In the genomic region with DNA sequence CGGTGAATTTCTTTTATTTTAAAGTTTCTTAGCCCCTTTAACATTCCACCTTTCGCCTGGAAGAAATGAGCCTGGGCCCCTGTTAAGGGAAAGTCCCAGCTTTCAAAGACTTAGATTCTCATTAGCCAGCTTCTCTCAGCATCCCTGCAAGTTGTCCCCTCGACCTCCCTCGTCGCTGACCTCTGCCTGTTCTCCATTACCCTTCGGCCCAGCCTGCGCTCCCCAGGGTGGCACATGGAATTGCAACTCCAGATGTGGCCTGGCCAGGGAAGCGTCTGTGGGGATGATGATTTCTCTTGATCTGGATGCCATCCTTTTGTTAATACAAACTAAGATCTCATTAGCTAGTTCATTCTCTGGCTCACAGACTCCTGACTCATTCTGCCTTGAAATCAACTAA, we compare ENCODE assay signal across 24 cellular contexts.
"Had no signal": no experiment of that assay in that cellular context is flagged by ENCODE, and none has a peak within 500 bp of the region (broad histone marks: within the 10 kb centered on the region; RNA-seq: fewer than 3 reads in every experiment).

No MANE protein-coding gene starts in this region.

- DNase-seq: activated CD4-positive, alpha-beta T cell treated with anti-CD3 and anti-CD28 coated beads for 1 hour; activated CD4-positive, alpha-beta T cell treated with anti-CD3 and anti-CD28 coated beads, Interleukin-2, amount 50 U/mL, for 1 hour; activated CD8-positive, alpha-beta T cell treated with anti-CD3 and anti-CD28 coated beads, Interleukin-2, amount 10 ng/mL, durations not matched to agents 7 days and 5 days; adrenal gland; central memory CD4-positive, alpha-beta T cell; dermis blood vessel endothelial cell; effector CD8-positive, alpha-beta T cell; heart left ventricle; islet precursor cell; left colon; mesenchymal stem cell; mucosa of descending colon; spleen; stimulated activated CD4-positive, alpha-beta T cell treated with anti-CD3 and anti-CD28 coated beads, Interleukin-4, amount 100 ng/mL, for 24 hours; stimulated activated naive CD8-positive, alpha-beta T cell treated with anti-CD3 and anti-CD28 coated beads, Interleukin-15, Interleukin-2, amounts not matched to agents 100 U/mL and 50 U/mL, for 24 hours; thyroid gland; WERI-Rb-1 had no signal

- H3K9me3 Mint-ChIP-seq: activated naive CD4-positive, alpha-beta T cell treated with anti-CD3 and anti-CD28 coated beads, Interleukin-2, amount 50 U/mL, for 72 hours; activated T-helper 1 cell treated with anti-CD3 and anti-CD28 coated beads, Interleukin-12 subunit alpha, Interleukin-12 subunit beta, Interleukin-2, Interleukin-4 antibody, amounts not matched to agents 30 ng/mL and 10 ng/mL and 1 ng/mL, durations not matched to agents 14 hours and 24 hours and 36 hours; T-helper 2 cell treated with Interferon-gamma antibody and Interleukin-4, amounts not matched to agents 5 μg/mL and 100 μg/mL, for 36 hours had no signal

- H3K27ac ChIP-seq: adrenal gland, ascending aorta, esophagus muscularis mucosa, gastroesophageal sphincter, heart left ventricle, spleen, thyroid gland, WERI-Rb-1 had no signal

- H3K4me1 ChIP-seq: adrenal gland, ascending aorta, spleen, thyroid gland had no signal

- H3K4me3 Mint-ChIP-seq: activated CD8-positive, alpha-beta T cell treated with anti-CD3 and anti-CD28 coated beads, Interleukin-2, amount 10 ng/mL, durations not matched to agents 7 days and 5 days; activated T-helper 1 cell treated with anti-CD3 and anti-CD28 coated beads, Interleukin-12 subunit alpha, Interleukin-12 subunit beta, Interleukin-2, Interleukin-4 antibody, amounts not matched to agents 30 ng/mL and 10 ng/mL and 1 ng/mL, durations not matched to agents 14 hours and 24 hours and 36 hours; T-helper 2 cell treated with Interferon-gamma antibody and Interleukin-4, amounts not matched to agents 5 μg/mL and 100 μg/mL, for 36 hours had no signal

- H3K4me3 ChIP-seq: adrenal gland, ascending aorta, esophagus muscularis mucosa, gastroesophageal sphincter, heart left ventricle, mucosa of descending colon, spleen, thyroid gland had no signal

- FAIRE-seq: endothelial cell of umbilical vein had no signal

- H3K27me3 ChIP-seq: ascending aorta, esophagus muscularis mucosa, thyroid gland had no signal

- H3K27ac Mint-ChIP-seq: activated CD8-positive, alpha-beta T cell treated with anti-CD3 and anti-CD28 coated beads, Interleukin-2, amount 10 ng/mL, durations not matched to agents 7 days and 5 days; activated naive CD4-positive, alpha-beta T cell treated with anti-CD3 and anti-CD28 coated beads, Interleukin-2, amount 50 U/mL, for 72 hours; activated T-helper 1 cell treated with anti-CD3 and anti-CD28 coated beads, Interleukin-12 subunit alpha, Interleukin-12 subunit beta, Interleukin-2, Interleukin-4 antibody, amounts not matched to agents 30 ng/mL and 10 ng/mL and 1 ng/mL, durations not matched to agents 14 hours and 24 hours and 36 hours; T-helper 2 cell treated with Interferon-gamma antibody and Interleukin-4, amounts not matched to agents 5 μg/mL and 100 μg/mL, for 36 hours had no signal

- ATAC-seq: activated CD8-positive, alpha-beta T cell treated with anti-CD3 and anti-CD28 coated beads, Interleukin-2, amount 10 ng/mL, durations not matched to agents 7 days and 5 days; activated naive CD4-positive, alpha-beta T cell treated with anti-CD3 and anti-CD28 coated beads, Interleukin-2, amount 50 U/mL, for 72 hours; gastroesophageal sphincter; heart left ventricle; left colon; mucosa of descending colon; stimulated activated naive CD8-positive, alpha-beta T cell treated with anti-CD3 and anti-CD28 coated beads, Interleukin-15, Interleukin-2, amounts not matched to agents 100 U/mL and 50 U/mL, for 24 hours had no signal

- H3K36me3 Mint-ChIP-seq: activated naive CD4-positive, alpha-beta T cell treated with anti-CD3 and anti-CD28 coated beads, Interleukin-2, amount 50 U/mL, for 72 hours had no signal

- H3K9me3 ChIP-seq: adrenal gland, ascending aorta, esophagus muscularis mucosa, gastroesophageal sphincter, heart left ventricle, mucosa of descending colon, spleen, thyroid gland had no signal

- H3K36me3 ChIP-seq: adrenal gland, ascending aorta, esophagus muscularis mucosa, gastroesophageal sphincter, heart left ventricle, spleen, thyroid gland, WERI-Rb-1 had no signal
